In the genomic region with DNA sequence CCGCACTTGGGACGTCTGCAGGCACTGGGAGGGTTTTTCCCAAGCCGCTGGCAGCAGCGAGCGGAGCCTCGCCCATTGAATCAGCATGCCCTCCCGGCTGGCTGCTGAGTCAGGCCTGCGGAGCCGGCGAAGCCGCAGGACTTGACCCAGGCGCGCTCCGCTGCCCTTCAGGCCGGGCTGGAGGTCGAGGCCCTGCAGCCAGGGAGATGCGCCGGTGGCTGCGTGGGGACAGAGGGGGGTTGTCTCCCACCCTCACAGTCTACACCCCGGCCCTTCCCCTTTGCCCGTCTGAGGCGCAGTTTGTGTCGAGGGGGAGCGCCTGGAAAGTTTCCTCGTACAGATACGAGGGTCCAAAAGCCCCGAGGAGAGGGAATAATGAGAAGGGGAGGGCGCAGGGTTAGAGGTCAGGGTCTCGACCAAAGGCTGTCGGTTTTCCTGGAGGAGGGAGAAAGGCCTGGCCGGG, we compare ENCODE assay signal across 8 cellular contexts. TPM values are rescaled to one million over a fixed set of nuclear protein-coding genes. Genes with fewer than 3 reads are reported as not detected.
DNase-seq lines count a peak whose midpoint lies in the region; ATAC-seq lines count a peak whose summit lies in the region.

No MANE protein-coding gene starts in this region.

- peak overlapping the region; percentile 93 for H3K27ac Mint-ChIP-seq in activated naive CD4-positive, alpha-beta T cell treated with anti-CD3 and anti-CD28 coated beads, Interleukin-2, amount 50 U/mL, for 72 hours

- H3K27ac ChIP-seq in KOPT-K1 (ENCODE audit: low read depth, low read length, poor library complexity, severe bottlenecking): peak overlapping the region; percentile 69

- peak in 1 of 2 donors; percentile 38 for ATAC-seq in activated naive CD4-positive, alpha-beta T cell treated with anti-CD3 and anti-CD28 coated beads, Interleukin-2, amount 50 U/mL, for 72 hours
- ATAC-seq in Right ventricle myocardium inferior: peak; percentile 67

- intact Hi-C loops in Right ventricle myocardium inferior (cut with DNase I): loop anchor here (5.0 kb wide), 1 partner anchor 51 kb away; no protein-coding TSS in a partner anchor

- no peaks in the 10 kb centered on the region for H3K9me3 Mint-ChIP-seq in activated naive CD4-positive, alpha-beta T cell treated with anti-CD3 and anti-CD28 coated beads, Interleukin-2, amount 50 U/mL, for 72 hours

- no peaks in the 10 kb centered on the region for H3K36me3 Mint-ChIP-seq in activated naive CD4-positive, alpha-beta T cell treated with anti-CD3 and anti-CD28 coated beads, Interleukin-2, amount 50 U/mL, for 72 hours

- peak; percentile 38 for DNase-seq in DMS 273 (lab: John Stamatoyannopoulos, UW; ENCODE audit: unreplicated experiment)
- DNase-seq in DMS 273 treated with DMSO at 0.1 percent for 48 hours (lab: John Stamatoyannopoulos, UW): no peak
- DNase-seq in activated naive CD4-positive, alpha-beta T cell treated with anti-CD3 and anti-CD28 coated beads, Interleukin-2, amount 50 U/mL, for 72 hours (ENCODE audit: low spot score in 2 of 2): peak in 1 of 2 donors; percentile 68
- DNase-seq in Right ventricle myocardium inferior (ENCODE audit: missing footprints): peak; percentile 91
- DNase-seq in nucleus accumbens (lab: John Stamatoyannopoulos, UW): peak in 35 of 56 donors; percentile 16 to 69 (median 42)
- no peak for DNase-seq in GM19240 (ENCODE audit: insufficient read length, low spot score)
- no peak for DNase-seq in NCI-H510A (lab: John Stamatoyannopoulos, UW)

- no peaks in the 10 kb centered on the region for H3K9me3 ChIP-seq in KOPT-K1 (ENCODE audit: insufficient read depth, low read length, poor library complexity, severe bottlenecking)

- peaks cover 8% of the 10 kb centered on the region; the same call in 1 of the 2 replicates for H3K36me3 ChIP-seq in KOPT-K1 (ENCODE audit: insufficient read depth, low read length)

RNA-seq across cellular contexts. Expression of a gene that starts 0.8 kb away (rescaled TPM):
- total RNA-seq in activated naive CD4-positive, alpha-beta T cell treated with anti-CD3 and anti-CD28 coated beads, Interleukin-2, amount 50 U/mL, for 72 hours: 100 to 1,000 TPM; 114 to 137 TPM
- 151 TPM for total RNA-seq in Right ventricle myocardium inferior

Comparison
In these comparisons a context has a peak if more than half of its experiments do, and no peak if none do; other contexts are left out.
1. DNase-seq: peak in DMS 273 (single experiment), Right ventricle myocardium inferior (single experiment) and nucleus accumbens (35 of 56); none in DMS 273 treated with DMSO at 0.1 percent for 48 hours (single experiment), GM19240 (single experiment) and NCI-H510A (single experiment).